ENCODE assay signal across 17 cellular contexts in the genomic region with DNA sequence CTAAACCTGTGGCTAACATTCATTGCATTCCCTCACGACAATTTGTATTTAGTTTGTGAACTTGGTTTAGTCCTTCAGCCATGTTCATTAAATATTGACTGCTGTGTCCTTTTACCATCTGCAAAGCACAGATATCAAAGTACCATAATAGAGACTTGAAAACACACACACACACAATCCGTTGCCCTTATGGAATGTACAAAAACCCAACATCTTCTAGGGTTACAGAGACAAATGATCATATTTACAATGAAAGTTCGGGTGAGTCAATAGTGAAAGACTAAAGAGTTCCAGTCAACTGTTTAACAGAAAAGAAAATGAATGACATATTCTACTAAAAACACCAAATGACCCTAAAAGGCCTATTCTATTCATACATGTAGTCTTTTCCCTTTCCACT. TPM values are rescaled to one million over a fixed set of nuclear protein-coding genes. Genes with fewer than 3 reads are reported as not detected.
"Had no signal": no experiment of that assay in that cellular context is flagged by ENCODE, and none has a peak within 500 bp of the region (broad histone marks: within the 10 kb centered on the region; RNA-seq: fewer than 3 reads in every experiment).

No MANE protein-coding gene starts in this region.

- H3K27ac ChIP-seq: ascending aorta, skin epidermis, transverse colon, vagina had no signal

- H3K27me3 ChIP-seq: ascending aorta, transverse colon, vagina had no signal

- ATAC-seq: activated T-helper 17 cell treated with anti-CD3 and anti-CD28 coated beads, Interleukin-2, amount 50 U/mL, for 72 hours had no signal

- H3K4me3 ChIP-seq: ascending aorta, skin epidermis, transverse colon, vagina had no signal

- FAIRE-seq: colon, TTC549 had no signal

- H3K9me3 ChIP-seq: ascending aorta, transverse colon, vagina had no signal

- DNase-seq: activated CD4-positive, alpha-beta T cell treated with anti-CD3 and anti-CD28 coated beads, Interleukin-2, amount 10 ng/mL, durations not matched to agents 7 days and 5 days; activated naive CD4-positive, alpha-beta T cell treated with Interleukin-2 at 50 U/mL for 16 hours; erythroblast; hippocampal formation; nucleus accumbens; posterior cingulate gyrus; stimulated activated CD4-positive, alpha-beta T cell treated with anti-CD3 and anti-CD28 coated beads, Interleukin-15, amount 100 ng/mL, for 24 hours; stimulated activated CD4-positive, alpha-beta T cell treated with anti-CD3 and anti-CD28 coated beads, Interleukin-4, amount 100 ng/mL, for 24 hours; stimulated activated naive CD4-positive, alpha-beta T cell; substantia nigra; transverse colon had no signal

- H3K4me1 ChIP-seq: ascending aorta, transverse colon, vagina had no signal

- H3K36me3 ChIP-seq: ascending aorta, transverse colon, vagina had no signal

RNA-seq across cellular contexts. Expression of gene TXK, which starts 50.8 kb away (rescaled TPM):
- total RNA-seq: ascending aorta had no signal
